ENCODE assay signal across 1 cellular context in genomic region chr3:49171775-49172500, GRCh38.
A peak's percentile ranks its signal among the peaks of the same experiment; 100 is the strongest.
TF ChIP-seq lines count a peak whose summit lies in the region.

No MANE protein-coding gene starts in this region.

TF ChIP-seq in K562, 482 proteins besides CTCF, POLR2A, EP300 and RAD21:
- TF ChIP-seq ZBTB40 (IDR thresholded peaks at IDR 0.05), result 0 out of 2 replicates have a peak, but pooled peaks have one; percentile 2
- TF ChIP-seq ZBTB40 (CRISPR knock-in tag; IDR thresholded peaks at IDR 0.05), result no peak
- no peak for TF ChIP-seq FOXJ3 (CRISPR knock-in tag; IDR thresholded peaks at IDR 0.05)
TF ChIP-seq in K562: peak in this region for 1.
